In the genomic region with DNA sequence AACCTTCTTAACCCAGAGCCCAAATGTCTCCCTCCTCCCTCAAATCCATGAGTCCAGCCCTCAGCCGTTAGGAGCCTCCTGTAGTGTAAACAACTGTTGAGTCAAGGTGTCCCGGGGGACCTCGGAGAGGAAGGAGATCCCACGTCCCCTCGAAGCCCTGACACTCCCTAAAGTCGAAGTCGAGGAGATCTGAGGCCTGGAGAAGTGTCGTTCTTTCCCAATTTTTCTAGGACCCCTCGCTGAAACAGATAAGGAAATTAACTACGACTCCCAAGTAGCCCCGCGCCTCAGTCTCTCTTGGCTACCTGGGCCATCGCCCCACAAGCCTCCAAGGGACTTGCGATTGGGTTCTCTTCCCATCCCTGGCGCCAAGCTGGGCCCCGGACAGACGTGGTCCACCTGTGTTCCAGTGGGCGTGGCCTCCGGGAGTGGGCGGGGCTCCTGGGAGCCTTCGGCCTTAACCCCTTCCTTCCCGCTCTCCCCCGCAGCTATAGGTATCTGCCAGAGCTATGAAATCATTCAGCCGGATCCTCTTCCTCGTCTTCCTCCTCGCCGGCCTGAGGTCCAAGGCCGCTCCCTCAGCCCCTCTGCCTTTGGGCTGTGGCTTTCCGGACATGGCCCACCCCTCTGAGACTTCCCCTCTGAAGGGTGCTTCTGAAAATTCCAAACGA, we compare ENCODE assay signal across 13 cellular contexts. TPM values are rescaled to one million over a fixed set of nuclear protein-coding genes. Genes with fewer than 3 reads are reported as not detected.
DNase-seq lines count a peak whose midpoint lies in the region; TF ChIP-seq lines count a peak whose summit lies in the region.
"Had no signal": no experiment of that assay in that cellular context is flagged by ENCODE, and none has a peak within 500 bp of the region (broad histone marks: within the 10 kb centered on the region; RNA-seq: fewer than 3 reads in every experiment).

No MANE protein-coding gene starts in this region.

- DNase-seq in NCI-H748 (lab: John Stamatoyannopoulos, UW; ENCODE audit: unreplicated experiment) (peak; percentile 43), NCI-H748 treated with DMSO at 0.1 percent for 48 hours (lab: John Stamatoyannopoulos, UW) (no peak), neural progenitor cell (ENCODE audit: low spot score) (peak; percentile 81), superior temporal gyrus (ENCODE audit: extremely low spot score) (no peak), esophagus muscularis mucosa (ENCODE audit: extremely low spot score) (no peak), mesenchymal stem cell (no peak)
- peak; percentile 43 for DNase-seq in activated CD4-positive, alpha-beta memory T cell treated with anti-CD3 and anti-CD28 coated beads for 36 hours
- DNase-seq: midbrain had no signal

- H3K4ac ChIP-seq in mesenchymal stem cell (ENCODE audit: low read depth in 1 of 2, low read length in 2 of 2): no peak overlapping the region

- H2AFZ ChIP-seq in neural progenitor cell (replicated peaks) (no peak overlapping the region), mesenchymal stem cell (ENCODE audit: low read depth, low read length) (no peak overlapping the region)

- no peak overlapping the region for H2BK120ac ChIP-seq in mesenchymal stem cell (ENCODE audit: low read depth, low read length)

- H2BK5ac ChIP-seq in mesenchymal stem cell (ENCODE audit: low read depth, low read length, poor library complexity, severe bottlenecking): no peak overlapping the region

- H3K9me3 Mint-ChIP-seq in activated CD4-positive, alpha-beta memory T cell treated with anti-CD3 and anti-CD28 coated beads for 36 hours: no peaks in the 10 kb centered on the region
- H3K9me3 Mint-ChIP-seq in neural progenitor cell: peaks cover 12% of the 10 kb centered on the region

- no peaks in the 10 kb centered on the region for H3K79me2 ChIP-seq in neural progenitor cell (ENCODE audit: low read depth)

- no peak for TF ChIP-seq RAD21 in Ishikawa (IDR thresholded peaks at IDR 0.05; ENCODE audit: low read depth)

- CTCF ChIA-PET in activated CD4-positive, alpha-beta memory T cell treated with anti-CD3 and anti-CD28 coated beads for 36 hours (lab: Charles Lee): interaction anchor here (0.5 to 1.5 kb wide), 3 partner anchors 17 to 201 kb away, joined by 3 to 4 read pairs (median 3); no protein-coding TSS in a partner anchor

- H3K27me3 ChIP-seq in neural progenitor cell (peaks cover 96% of the 10 kb centered on the region), esophagus muscularis mucosa (peaks cover 10 to 100% (median 86%) of the 10 kb centered on the region in 4 donors), mesenchymal stem cell (ENCODE audit: control insufficient read depth in 1 of 2, insufficient read depth in 1 of 2, low read length in 2 of 2) (peaks cover 95 to 100% of the 10 kb centered on the region in 2 experiments)

- H3K4me1 ChIP-seq in neural progenitor cell: peaks cover 35% of the 10 kb centered on the region
- peaks cover 29 to 49% (median 39%) of the 10 kb centered on the region in 4 donors for H3K4me1 ChIP-seq in esophagus muscularis mucosa
- peaks cover 22% of the 10 kb centered on the region for H3K4me1 ChIP-seq in mesenchymal stem cell (ENCODE audit: control insufficient read depth, insufficient read depth, low read depth, low read length)

- H4K20me1 ChIP-seq in neural progenitor cell (ENCODE audit: low read depth): peaks cover 7% of the 10 kb centered on the region

- H4K8ac ChIP-seq in mesenchymal stem cell (ENCODE audit: low read length): no peak overlapping the region

- H3K18ac ChIP-seq in mesenchymal stem cell (ENCODE audit: low read depth in 1 of 2, low read length in 2 of 2): no peak overlapping the region

- H3K79me1 ChIP-seq in mesenchymal stem cell (replicated peaks; ENCODE audit: low read length, poor library complexity, severe bottlenecking): no peaks in the 10 kb centered on the region

- TF ChIP-seq POLR2A in esophagus muscularis mucosa (IDR thresholded peaks at IDR 0.05; ENCODE audit: low read depth): no peak

- H4K91ac ChIP-seq in mesenchymal stem cell (ENCODE audit: low read length): no peak overlapping the region

- peak overlapping the region; percentile 10 for H3K4me3 ChIP-seq in neural progenitor cell
- no peak overlapping the region for H3K4me3 ChIP-seq in esophagus muscularis mucosa
- no peak overlapping the region for H3K4me3 ChIP-seq in mesenchymal stem cell (ENCODE audit: insufficient read depth in 1 of 2, low read depth in 1 of 2, low read length in 2 of 2)
- H3K4me3 ChIP-seq: GM12878, skin epidermis had no signal

- H3K4me2 ChIP-seq in neural progenitor cell (peak overlapping the region; percentile 69), mesenchymal stem cell (ENCODE audit: low read length, poor library complexity, severe bottlenecking) (no peak overlapping the region)

- no peak overlapping the region for H2BK12ac ChIP-seq in mesenchymal stem cell (ENCODE audit: low read length in 2 of 2)

- no peak overlapping the region for H3K23ac ChIP-seq in mesenchymal stem cell (ENCODE audit: low read length in 2 of 2)

- H2BK15ac ChIP-seq in mesenchymal stem cell (ENCODE audit: low read depth, poor library complexity, severe bottlenecking): no peak overlapping the region

- H3K9ac ChIP-seq in neural progenitor cell: no peak overlapping the region
- H3K9ac ChIP-seq in mesenchymal stem cell (ENCODE audit: low read length): no peak overlapping the region

- H3F3A ChIP-seq in neural progenitor cell (ENCODE audit: low read depth): peaks cover 65% of the 10 kb centered on the region

- TF ChIP-seq EP300 in Ishikawa (IDR thresholded peaks at IDR 0.05; ENCODE audit: borderline replicate concordance) (no peak), esophagus muscularis mucosa (IDR thresholded peaks at IDR 0.05) (no peak)

- H3K9me3 ChIP-seq in neural progenitor cell (ENCODE audit: low read depth) (no peaks in the 10 kb centered on the region), esophagus muscularis mucosa (no peaks in the 10 kb centered on the region), mesenchymal stem cell (ENCODE audit: control insufficient read depth, low read length) (no peaks in the 10 kb centered on the region)

- WGBS in esophagus muscularis mucosa: 2% methylated on average over 30 of the region's 30 CpGs
- WGBS in mesenchymal stem cell: 7% methylated on average over 30 of the region's 30 CpGs

- H3K36me3 ChIP-seq in neural progenitor cell (no peaks in the 10 kb centered on the region), esophagus muscularis mucosa (no peaks in the 10 kb centered on the region), mesenchymal stem cell (ENCODE audit: control insufficient read depth in 1 of 2, insufficient read depth in 2 of 2, low read depth in 1 of 2, low read length in 2 of 2) (no peaks in the 10 kb centered on the region)

- no peak for TF ChIP-seq CTCF in neural progenitor cell (IDR thresholded peaks at IDR 0.05)
- TF ChIP-seq CTCF in esophagus muscularis mucosa (IDR thresholded peaks at IDR 0.05): no peak

- H3K27ac ChIP-seq in neural progenitor cell: no peak overlapping the region
- no peak overlapping the region for H3K27ac ChIP-seq in esophagus muscularis mucosa (replicated peaks in 1 of 4)
- H3K27ac ChIP-seq in mesenchymal stem cell (ENCODE audit: low read length, poor library complexity, severe bottlenecking): no peak overlapping the region
- H3K27ac ChIP-seq: skin epidermis had no signal

- intact Hi-C loops in activated CD4-positive, alpha-beta memory T cell treated with anti-CD3 and anti-CD28 coated beads for 36 hours (cut with micrococcal nuclease): no loop called here
- intact Hi-C loops in esophagus muscularis mucosa (cut with DNase I): no loop called here

- no peak overlapping the region for H2AK5ac ChIP-seq in mesenchymal stem cell (ENCODE audit: low read length, severe bottlenecking)

- no peak overlapping the region for H3K14ac ChIP-seq in mesenchymal stem cell (ENCODE audit: low read length in 2 of 2)

- H3K4me3 Mint-ChIP-seq in activated CD4-positive, alpha-beta memory T cell treated with anti-CD3 and anti-CD28 coated beads for 36 hours: no peak overlapping the region
- H3K4me3 Mint-ChIP-seq in neural progenitor cell: peak overlapping the region; percentile 47

- POLR2A ChIA-PET in activated CD4-positive, alpha-beta memory T cell treated with anti-CD3 and anti-CD28 coated beads for 36 hours (lab: Charles Lee): no interaction called here

- no peaks in the 10 kb centered on the region for H3K36me3 Mint-ChIP-seq in activated CD4-positive, alpha-beta memory T cell treated with anti-CD3 and anti-CD28 coated beads for 36 hours
- no peaks in the 10 kb centered on the region for H3K36me3 Mint-ChIP-seq in neural progenitor cell

- H3K27ac Mint-ChIP-seq in activated CD4-positive, alpha-beta memory T cell treated with anti-CD3 and anti-CD28 coated beads for 36 hours: no peak overlapping the region
- H3K27ac Mint-ChIP-seq in neural progenitor cell: no peak overlapping the region

- H3K4me1 Mint-ChIP-seq in activated CD4-positive, alpha-beta memory T cell treated with anti-CD3 and anti-CD28 coated beads for 36 hours (ENCODE audit: low read depth): peaks cover 43% of the 10 kb centered on the region
- peaks cover 68% of the 10 kb centered on the region for H3K4me1 Mint-ChIP-seq in neural progenitor cell

- H3K27me3 Mint-ChIP-seq in activated CD4-positive, alpha-beta memory T cell treated with anti-CD3 and anti-CD28 coated beads for 36 hours: peaks cover 81% of the 10 kb centered on the region
- peaks cover 77% of the 10 kb centered on the region for H3K27me3 Mint-ChIP-seq in neural progenitor cell (ENCODE audit: insufficient read depth, low read depth)

RNA-seq across cellular contexts. Expression of gene GFY, which starts 0.9 kb away (rescaled TPM):
- total RNA-seq in activated CD4-positive, alpha-beta memory T cell treated with anti-CD3 and anti-CD28 coated beads for 36 hours: not detected
- total RNA-seq in neural progenitor cell (ENCODE audit: low replicate concordance): 0.09 TPM in 1 of 2 replicates, not detected in the other
- not detected for total RNA-seq in esophagus muscularis mucosa
- polyA plus RNA-seq in mesenchymal stem cell (2013, experiment 1 of 2): not detected
- not detected for polyA plus RNA-seq in mesenchymal stem cell (2013, experiment 2 of 2)
- total RNA-seq: astrocyte, fibroblast of lung, GM12878 had no signal
- polyA plus RNA-seq: fibroblast of lung had no signal

RNA-seq across cellular contexts. Expression of gene PTH2, which starts 2.8 kb away (rescaled TPM):
- not detected for total RNA-seq in activated CD4-positive, alpha-beta memory T cell treated with anti-CD3 and anti-CD28 coated beads for 36 hours
- total RNA-seq in neural progenitor cell (ENCODE audit: low replicate concordance) (not detected in 2 replicates), esophagus muscularis mucosa (not detected)
- not detected for polyA plus RNA-seq in mesenchymal stem cell (2013, experiment 1 of 2)
- not detected for polyA plus RNA-seq in mesenchymal stem cell (2013, experiment 2 of 2)
- total RNA-seq: astrocyte, fibroblast of lung, GM12878 had no signal
- polyA plus RNA-seq: fibroblast of lung, GM12878 had no signal

RNA-seq across cellular contexts. Expression of gene SLC17A7, which starts 15.3 kb away (rescaled TPM):
- under 1 TPM in 1 of 2 experiments, not detected in 1; 0.17 TPM for total RNA-seq in activated CD4-positive, alpha-beta memory T cell treated with anti-CD3 and anti-CD28 coated beads for 36 hours
- total RNA-seq in neural progenitor cell (ENCODE audit: low replicate concordance) (1.4 TPM in 2 replicates), esophagus muscularis mucosa (1 to 10 TPM in 2 of 4 donors, under 1 TPM in 2; 0.83 to 5.2 (median 1.3) TPM)
- polyA plus RNA-seq in mesenchymal stem cell (2013, experiment 1 of 2): 0.66 TPM
- 0.63 TPM for polyA plus RNA-seq in mesenchymal stem cell (2013, experiment 2 of 2)

RNA-seq across cellular contexts. Expression of gene PIH1D1, which starts 25.6 kb away (rescaled TPM):
- total RNA-seq in activated CD4-positive, alpha-beta memory T cell treated with anti-CD3 and anti-CD28 coated beads for 36 hours: 100 to 1,000 TPM; 117 to 129 TPM
- total RNA-seq in neural progenitor cell (ENCODE audit: low replicate concordance) (133 and 168 TPM in 2 replicates), esophagus muscularis mucosa (10 to 100 TPM; 73.6 to 84.0 (median 78.4) TPM)
- 54.8 TPM for polyA plus RNA-seq in mesenchymal stem cell (2013, experiment 1 of 2)
- 53.7 TPM for polyA plus RNA-seq in mesenchymal stem cell (2013, experiment 2 of 2)

RNA-seq across cellular contexts. Expression of gene ALDH16A1, which starts 27.0 kb away (rescaled TPM):
- total RNA-seq in activated CD4-positive, alpha-beta memory T cell treated with anti-CD3 and anti-CD28 coated beads for 36 hours: 10 to 100 TPM; 43.7 to 44.2 TPM
- 14.7 and 77.6 TPM in 2 replicates for total RNA-seq in neural progenitor cell (ENCODE audit: low replicate concordance)
- total RNA-seq in esophagus muscularis mucosa: 10 to 100 TPM; 22.1 to 29.1 (median 26.2) TPM
- polyA plus RNA-seq in mesenchymal stem cell (2013, experiment 1 of 2): 7.6 TPM
- 6.8 TPM for polyA plus RNA-seq in mesenchymal stem cell (2013, experiment 2 of 2)

Comparison
In these comparisons a context has a peak if more than half of its experiments do, and no peak if none do; other contexts are left out.
1. DNase-seq: peak in NCI-H748 (single experiment), activated CD4-positive, alpha-beta memory T cell treated with anti-CD3 and anti-CD28 coated beads for 36 hours (single experiment) and neural progenitor cell (single experiment); none in NCI-H748 treated with DMSO at 0.1 percent for 48 hours (single experiment), superior temporal gyrus (single experiment), esophagus muscularis mucosa (single experiment) and mesenchymal stem cell (single experiment).